ENCODE assay signal across 9 cellular contexts in genomic region chr12:108854453-108855283, GRCh38. TPM values are rescaled to one million over a fixed set of nuclear protein-coding genes. Genes with fewer than 3 reads are reported as not detected.
A peak's percentile ranks its signal among the peaks of the same experiment; 100 is the strongest.
DNase-seq lines count a peak whose midpoint lies in the region; ATAC-seq lines count a peak whose summit lies in the region.
"Had no signal": no experiment of that assay in that cellular context is flagged by ENCODE, and none has a peak within 500 bp of the region (broad histone marks: within the 10 kb centered on the region; RNA-seq: fewer than 3 reads in every experiment).

No MANE protein-coding gene starts in this region.

- peak overlapping the region; percentile 63 for H3K27ac Mint-ChIP-seq in stimulated activated naive CD8-positive, alpha-beta T cell treated with anti-CD3 and anti-CD28 coated beads, Interleukin-15, Interleukin-2, amounts not matched to agents 100 ng/mL and 50 ng/mL, for 24 hours
- no peak overlapping the region for H3K27ac Mint-ChIP-seq in stimulated activated naive CD8-positive, alpha-beta T cell treated with anti-CD3 and anti-CD28 coated beads, Interleukin-15, amount 100 ng/mL, for 72 hours

- no peaks in the 10 kb centered on the region for H3K27me3 Mint-ChIP-seq in stimulated activated naive CD8-positive, alpha-beta T cell treated with anti-CD3 and anti-CD28 coated beads, Interleukin-15, Interleukin-2, amounts not matched to agents 100 ng/mL and 50 ng/mL, for 24 hours
- no peaks in the 10 kb centered on the region for H3K27me3 Mint-ChIP-seq in stimulated activated naive CD8-positive, alpha-beta T cell treated with anti-CD3 and anti-CD28 coated beads, Interleukin-15, amount 100 ng/mL, for 72 hours

- H3K27ac ChIP-seq in temporal lobe (ENCODE audit: low read depth, low read length): peak overlapping the region; percentile 23

- ATAC-seq in stimulated activated naive CD8-positive, alpha-beta T cell treated with anti-CD3 and anti-CD28 coated beads, Interleukin-15, amount 100 ng/mL, for 72 hours: no peak

- H3K36me3 Mint-ChIP-seq in stimulated activated naive CD8-positive, alpha-beta T cell treated with anti-CD3 and anti-CD28 coated beads, Interleukin-15, Interleukin-2, amounts not matched to agents 100 ng/mL and 50 ng/mL, for 24 hours (ENCODE audit: low read depth): peaks cover 33% of the 10 kb centered on the region

- peak overlapping the region; percentile 6 for H3K4me3 Mint-ChIP-seq in stimulated activated naive CD8-positive, alpha-beta T cell treated with anti-CD3 and anti-CD28 coated beads, Interleukin-15, Interleukin-2, amounts not matched to agents 100 ng/mL and 50 ng/mL, for 24 hours
- peak overlapping the region in 1 of 2 donors; percentile 9 for H3K4me3 Mint-ChIP-seq in stimulated activated naive CD8-positive, alpha-beta T cell treated with anti-CD3 and anti-CD28 coated beads, Interleukin-15, amount 100 ng/mL, for 72 hours

- peaks cover 59% of the 10 kb centered on the region for H3K4me1 Mint-ChIP-seq in stimulated activated naive CD8-positive, alpha-beta T cell treated with anti-CD3 and anti-CD28 coated beads, Interleukin-15, Interleukin-2, amounts not matched to agents 100 ng/mL and 50 ng/mL, for 24 hours (ENCODE audit: low read depth)
- H3K4me1 Mint-ChIP-seq in stimulated activated naive CD8-positive, alpha-beta T cell treated with anti-CD3 and anti-CD28 coated beads, Interleukin-15, amount 100 ng/mL, for 72 hours: peaks cover 55% of the 10 kb centered on the region

- no peak for DNase-seq in stimulated activated naive CD8-positive, alpha-beta T cell treated with anti-CD3 and anti-CD28 coated beads, Interleukin-15, amount 100 ng/mL, for 72 hours
- DNase-seq in amniotic stem cell (lab: John Stamatoyannopoulos, UW) (peak; percentile 74), islet precursor cell (peak; percentile 85), NCI-H2196 (lab: John Stamatoyannopoulos, UW; ENCODE audit: unreplicated experiment) (no peak), cerebellum (ENCODE audit: low spot score) (no peak), Kasumi-1 (lab: John Stamatoyannopoulos, UW) (no peak)
- DNase-seq: activated naive CD8-positive, alpha-beta T cell treated with anti-CD3 and anti-CD28 coated beads, Interleukin-2, amount 10 ng/mL, durations not matched to agents 7 days and 5 days had no signal

- H3K9me3 Mint-ChIP-seq in stimulated activated naive CD8-positive, alpha-beta T cell treated with anti-CD3 and anti-CD28 coated beads, Interleukin-15, Interleukin-2, amounts not matched to agents 100 ng/mL and 50 ng/mL, for 24 hours: no peaks in the 10 kb centered on the region
- peaks cover 5 to 6% of the 10 kb centered on the region in 2 donors for H3K9me3 Mint-ChIP-seq in stimulated activated naive CD8-positive, alpha-beta T cell treated with anti-CD3 and anti-CD28 coated beads, Interleukin-15, amount 100 ng/mL, for 72 hours

RNA-seq across cellular contexts. Expression of gene SSH1, which starts 2.7 kb away (rescaled TPM):
- total RNA-seq in temporal lobe (6.6 TPM), cerebellum (13.1 TPM)

RNA-seq across cellular contexts. Expression of gene DAO, which starts 25.2 kb away (rescaled TPM):
- total RNA-seq in temporal lobe: not detected
- total RNA-seq in cerebellum: not detected
- total RNA-seq: activated naive CD8-positive, alpha-beta T cell treated with anti-CD3 and anti-CD28 coated beads, Interleukin-2, amount 10 ng/mL, durations not matched to agents 7 days and 5 days had no signal

Comparison
In these comparisons a context has a peak if more than half of its experiments do, and no peak if none do; other contexts are left out.
1. DNase-seq: peak in amniotic stem cell (single experiment) and islet precursor cell (single experiment); none in stimulated activated naive CD8-positive, alpha-beta T cell treated with anti-CD3 and anti-CD28 coated beads, Interleukin-15, amount 100 ng/mL, for 72 hours (0 of 2), NCI-H2196 (single experiment), cerebellum (single experiment) and Kasumi-1 (0 of 2).